In genomic region chr22:39477542-39477941, GRCh38 we compare ENCODE assay signal across 5 cellular contexts. TPM values are rescaled to one million over a fixed set of nuclear protein-coding genes. Genes with fewer than 3 reads are reported as not detected.
"Had no signal": no experiment of that assay in that cellular context is flagged by ENCODE, and none has a peak within 500 bp of the region (broad histone marks: within the 10 kb centered on the region; RNA-seq: fewer than 3 reads in every experiment).

No MANE protein-coding gene starts in this region.

- H3K4me3 ChIP-seq: GM23338 had no signal

- H2AFZ ChIP-seq: GM23338 had no signal

- DNase-seq: H9, HCEC 1CT, HFFc6, KG1 had no signal

- ATAC-seq: GM23338 had no signal

- H3K4me2 ChIP-seq: GM23338 had no signal

RNA-seq across cellular contexts. Expression of gene MGAT3, which starts 20.7 kb away (rescaled TPM):
- total RNA-seq: HFFc6 had no signal
